Comparison of ENCODE assay signal across 10 cellular contexts in genomic region chr5:149455889-149456409, GRCh38.
DNase-seq lines count a peak whose midpoint lies in the region; ATAC-seq, FAIRE-seq and TF ChIP-seq lines count a peak whose summit lies in the region.
"Had no signal": no experiment of that assay in that cellular context is flagged by ENCODE, and none has a peak within 500 bp of the region (broad histone marks: within the 10 kb centered on the region; RNA-seq: fewer than 3 reads in every experiment).

No MANE protein-coding gene starts in this region.

- H3K27me3 ChIP-seq in mammary epithelial cell (ENCODE audit: insufficient read depth, low read length) (no peaks in the 10 kb centered on the region), mesenchymal stem cell (ENCODE audit: control insufficient read depth in 1 of 2, insufficient read depth in 1 of 2, low read length in 2 of 2) (no peaks in the 10 kb centered on the region)

- H2BK12ac ChIP-seq in mesenchymal stem cell (ENCODE audit: low read length in 2 of 2) = peak overlapping the region; percentile 7 to 66

- dilution Hi-C loops in mammary epithelial cell (cut with HindIII; ENCODE audit: low sequenced_read_pairs) = no loop called here

- H3K9me3 ChIP-seq in mammary epithelial cell (replicated peaks; ENCODE audit: insufficient read depth, low read length) (no peaks in the 10 kb centered on the region), mesenchymal stem cell (ENCODE audit: control insufficient read depth, low read length) (no peaks in the 10 kb centered on the region)

- no peak overlapping the region for H3K23ac ChIP-seq in mesenchymal stem cell (ENCODE audit: low read length in 2 of 2)

- TF ChIP-seq CTCF in mammary epithelial cell (conservative IDR thresholded peaks at IDR 0.05 in 1 of 2, IDR thresholded peaks at IDR 0.05 in 1 of 2; ENCODE audit: extremely low read depth in 1 of 2, insufficient read depth in 1 of 2, low read depth in 1 of 2, low read length in 2 of 2) = no peak

- H3K4me1 ChIP-seq in mammary epithelial cell (ENCODE audit: insufficient read depth, low read length) = peaks cover 40% of the 10 kb centered on the region
- H3K4me1 ChIP-seq in mesenchymal stem cell (ENCODE audit: control insufficient read depth, insufficient read depth, low read depth, low read length) = peaks cover 40% of the 10 kb centered on the region

- H3K4me2 ChIP-seq in mammary epithelial cell (ENCODE audit: insufficient read depth, low read depth, low read length) = no peak overlapping the region
- no peak overlapping the region for H3K4me2 ChIP-seq in mesenchymal stem cell (ENCODE audit: low read length, poor library complexity, severe bottlenecking)

- H4K20me1 ChIP-seq in mammary epithelial cell (ENCODE audit: insufficient read depth, low read length) = no peaks in the 10 kb centered on the region

- peak overlapping the region; percentile 26 to 52 for H3K18ac ChIP-seq in mesenchymal stem cell (ENCODE audit: low read depth in 1 of 2, low read length in 2 of 2)

- no peak overlapping the region for H3K4me3 ChIP-seq in mammary epithelial cell (replicated peaks in 1 of 3; ENCODE audit: insufficient read depth in 1 of 3, low read depth in 2 of 3, low read length in 3 of 3)
- H3K4me3 ChIP-seq in mesenchymal stem cell (ENCODE audit: insufficient read depth in 1 of 2, low read depth in 1 of 2, low read length in 2 of 2) = no peak overlapping the region

- in situ Hi-C loops in mammary epithelial cell (cut with MboI; ENCODE audit: low sequenced_read_pairs in 2 of 2) = no loop called here

- intact Hi-C loops in mammary epithelial cell (cut with micrococcal nuclease) = no loop called here

- DNase-seq in activated gamma-delta T cell treated with Interleukin-2 at 50 U/mL for 16 hours = peak; percentile 19
- no peak for DNase-seq in activated gamma-delta T cell (lab: John Stamatoyannopoulos, UW)
- DNase-seq in mammary epithelial cell = peak; percentile 44
- DNase-seq in mesenchymal stem cell = peak; percentile 89
- DNase-seq in urothelium cell line (ENCODE audit: low spot score) = peak; percentile 59
- DNase-seq: activated effector memory CD4-positive, alpha-beta T cell treated with anti-CD3 and anti-CD28 coated beads, Interleukin-2, amount 50 U/mL, for 16 hours; AML-193 had no signal

- H4K91ac ChIP-seq in mesenchymal stem cell (ENCODE audit: low read length) = no peak overlapping the region

- no peak overlapping the region for H2BK120ac ChIP-seq in mesenchymal stem cell (ENCODE audit: low read depth, low read length)

- no peaks in the 10 kb centered on the region for H3K79me2 ChIP-seq in mammary epithelial cell (ENCODE audit: insufficient read depth, low read length)

- H3K14ac ChIP-seq in mesenchymal stem cell (ENCODE audit: low read length in 2 of 2) = no peak overlapping the region

- CTCF ChIA-PET in mammary epithelial cell (lab: Charles Lee; ENCODE audit: low non-redundant PET) = no interaction called here

- peak overlapping the region; percentile 10 for H3K4ac ChIP-seq in mesenchymal stem cell (ENCODE audit: low read depth in 1 of 2, low read length in 2 of 2)

- H3K36me3 ChIP-seq in mammary epithelial cell (ENCODE audit: insufficient read depth, low read length) = no peaks in the 10 kb centered on the region
- no peaks in the 10 kb centered on the region for H3K36me3 ChIP-seq in mesenchymal stem cell (ENCODE audit: control insufficient read depth in 1 of 2, insufficient read depth in 2 of 2, low read depth in 1 of 2, low read length in 2 of 2)

- H2BK15ac ChIP-seq in mesenchymal stem cell (ENCODE audit: low read depth, poor library complexity, severe bottlenecking) = peak overlapping the region; percentile 50

- 15% methylated on average over 12 of the region's 13 CpGs for WGBS in mammary epithelial cell (ENCODE audit: low coverage, missing lambda C conversion rate)
- WGBS in mesenchymal stem cell = 59% methylated on average over 13 of the region's 13 CpGs

- H2AK5ac ChIP-seq in mesenchymal stem cell (ENCODE audit: low read length, severe bottlenecking) = peak overlapping the region; percentile 42

- H3K27ac ChIP-seq in mammary epithelial cell (ENCODE audit: insufficient read depth, low read depth, low read length) (peak overlapping the region; percentile 13), mesenchymal stem cell (ENCODE audit: low read length, poor library complexity, severe bottlenecking) (no peak overlapping the region)

- H3K9ac ChIP-seq in mammary epithelial cell (ENCODE audit: insufficient read depth, low read length) (peak overlapping the region; percentile 35), mesenchymal stem cell (ENCODE audit: low read length) (peak overlapping the region; percentile 40)

- FAIRE-seq in urothelium cell line (lab: Jason Lieb, UNC) = no peak

- peak overlapping the region; percentile 67 for H4K8ac ChIP-seq in mesenchymal stem cell (ENCODE audit: low read length)

- no peaks in the 10 kb centered on the region for H3K79me1 ChIP-seq in mesenchymal stem cell (replicated peaks; ENCODE audit: low read length, poor library complexity, severe bottlenecking)

- ATAC-seq in GM18909 (IDR thresholded peaks at IDR 0.05; ENCODE audit: poor library complexity, unreplicated experiment) = no peak
- no peak for ATAC-seq in HG02970 (IDR thresholded peaks at IDR 0.05; ENCODE audit: low FRiP score, unreplicated experiment)
- no peak for ATAC-seq in HG02678 (IDR thresholded peaks at IDR 0.05; ENCODE audit: unreplicated experiment)

- peak overlapping the region; percentile 73 for H2AFZ ChIP-seq in mammary epithelial cell (ENCODE audit: low read depth, low read length)
- H2AFZ ChIP-seq in mesenchymal stem cell (ENCODE audit: low read depth, low read length) = no peak overlapping the region

- H2BK5ac ChIP-seq in mesenchymal stem cell (ENCODE audit: low read depth, low read length, poor library complexity, severe bottlenecking) = no peak overlapping the region

- BruUV-seq in mammary epithelial cell (replicated peaks; lab: Mats Ljungman, UMichigan) = no TSS peak
